Comparison of ENCODE assay signal across 18 cellular contexts in the genomic region with DNA sequence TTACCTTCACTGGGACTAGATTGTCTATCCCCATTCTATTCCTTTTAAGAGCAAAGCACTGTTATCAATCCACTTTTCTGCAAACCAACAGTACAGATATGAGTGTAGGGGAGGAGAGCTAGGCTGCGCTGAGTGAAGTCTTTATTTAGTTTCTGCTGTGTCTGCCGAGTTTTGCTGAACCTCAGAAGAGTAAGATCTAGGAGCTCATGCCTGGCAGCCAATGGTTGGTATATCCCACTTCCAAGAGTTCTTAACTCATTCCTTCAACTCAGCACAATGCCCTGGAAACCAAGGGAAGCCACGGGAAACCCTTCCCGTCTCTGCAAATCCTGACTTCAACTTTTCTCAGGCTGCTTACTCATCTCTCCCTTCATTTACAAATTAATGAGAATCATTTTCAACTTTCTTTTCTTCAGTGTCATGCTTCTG. TPM values are rescaled to one million over a fixed set of nuclear protein-coding genes. Genes with fewer than 3 reads are reported as not detected.
DNase-seq lines count a peak whose midpoint lies in the region; ATAC-seq, FAIRE-seq and TF ChIP-seq lines count a peak whose summit lies in the region.
"Had no signal": no experiment of that assay in that cellular context is flagged by ENCODE, and none has a peak within 500 bp of the region (broad histone marks: within the 10 kb centered on the region; RNA-seq: fewer than 3 reads in every experiment).

No MANE protein-coding gene starts in this region.

- CTCF ChIA-PET in activated CD8-positive, alpha-beta memory T cell treated with anti-CD3 and anti-CD28 coated beads, Interleukin-2, amount 10 ng/mL, durations not matched to agents 7 days and 5 days (lab: Charles Lee): interaction anchor here (0.6 to 1.0 kb wide), 2 partner anchors 61 to 168 kb away, joined by 3 to 6 read pairs; no protein-coding TSS in a partner anchor
- CTCF ChIA-PET in GM12878 (lab: Yijun Ruan, JAX): interaction anchor here (0.9 to 1.1 kb wide), 4 partner anchors 52 to 673 kb away, joined by 3 read pairs; no protein-coding TSS in a partner anchor

- H3K9me3 ChIP-seq in GM12878 (replicated peaks; ENCODE audit: control insufficient read depth, insufficient read depth, low read length): no peaks in the 10 kb centered on the region

- ATAC-seq in activated CD8-positive, alpha-beta memory T cell treated with anti-CD3 and anti-CD28 coated beads, Interleukin-2, amount 10 ng/mL, durations not matched to agents 7 days and 5 days: peak; percentile 61
- ATAC-seq in HG02885 (IDR thresholded peaks at IDR 0.05; ENCODE audit: poor library complexity, unreplicated experiment) (peak; percentile 62), GM12878 (peak; percentile 69), GM21423 (IDR thresholded peaks at IDR 0.05; ENCODE audit: unreplicated experiment) (no peak), HG02870 (IDR thresholded peaks at IDR 0.05; ENCODE audit: unreplicated experiment) (no peak)
- ATAC-seq in stimulated activated naive B cell treated with anti-CD40 and anti-IgM and Interleukin-4, amounts not matched to agents 10 μg/mL and 1 μg/mL and 100 μg/mL, for 72 hours (replicated peaks): no peak
- ATAC-seq: HCT116; stimulated activated naive CD8-positive, alpha-beta T cell treated with anti-CD3 and anti-CD28 coated beads, Interleukin-15, Interleukin-2, amounts not matched to agents 100 U/mL and 50 U/mL, for 24 hours had no signal

- no peaks in the 10 kb centered on the region for H3K36me3 ChIP-seq in GM12878 (ENCODE audit: control insufficient read depth in 2 of 2, insufficient read depth in 2 of 2, low read length in 1 of 2)

- peaks cover 32% of the 10 kb centered on the region for H3K4me1 Mint-ChIP-seq in activated CD8-positive, alpha-beta memory T cell treated with anti-CD3 and anti-CD28 coated beads, Interleukin-2, amount 10 ng/mL, durations not matched to agents 7 days and 5 days
- peaks cover 29 to 54% of the 10 kb centered on the region in 2 donors for H3K4me1 Mint-ChIP-seq in stimulated activated naive B cell treated with anti-CD40 and anti-IgM and Interleukin-4, amounts not matched to agents 10 μg/mL and 1 μg/mL and 100 μg/mL, for 72 hours

- no peak for FAIRE-seq in GM12878 (lab: Jason Lieb, UNC)
- FAIRE-seq: A204.1, frontal cortex had no signal

- no peak overlapping the region for H3K27ac Mint-ChIP-seq in activated CD8-positive, alpha-beta memory T cell treated with anti-CD3 and anti-CD28 coated beads, Interleukin-2, amount 10 ng/mL, durations not matched to agents 7 days and 5 days
- peak overlapping the region; percentile 44 for H3K27ac Mint-ChIP-seq in stimulated activated naive B cell treated with anti-CD40 and anti-IgM and Interleukin-4, amounts not matched to agents 10 μg/mL and 1 μg/mL and 100 μg/mL, for 72 hours
- H3K27ac Mint-ChIP-seq: activated naive CD4-positive, alpha-beta T cell treated with anti-CD3 and anti-CD28 coated beads, Interleukin-2, amount 50 U/mL, for 72 hours had no signal

- TF ChIP-seq POLR2A in GM12878 (IDR thresholded peaks at IDR 0.05; ENCODE audit: low read depth, low read length): no peak

- intact Hi-C loops in GM12878 (cut with micrococcal nuclease; ENCODE audit: unreplicated experiment): no loop called here

- H3K4me1 ChIP-seq in GM12878 (ENCODE audit: control insufficient read depth, insufficient read depth, low read length): peaks cover 7% of the 10 kb centered on the region; the same call in 1 of the 2 replicates

- no peak for TF ChIP-seq CTCF in GM12878 (IDR thresholded peaks at IDR 0.05 in 2 of 3, conservative IDR thresholded peaks at IDR 0.05 in 1 of 3; ENCODE audit: control insufficient read depth in 2 of 3, extremely low read depth in 1 of 3, insufficient read depth in 1 of 3, low read depth in 3 of 3, low read length in 3 of 3)

- POLR2A ChIA-PET in GM12878 (lab: Charles Lee): interaction anchor here (0.9 to 1.6 kb wide), 3 partner anchors 11 to 59 kb away, joined by 4 to 5 read pairs (median 4); no protein-coding TSS in a partner anchor

- H3K4me3 Mint-ChIP-seq in activated CD8-positive, alpha-beta memory T cell treated with anti-CD3 and anti-CD28 coated beads, Interleukin-2, amount 10 ng/mL, durations not matched to agents 7 days and 5 days: no peak overlapping the region
- H3K4me3 Mint-ChIP-seq in stimulated activated naive B cell treated with anti-CD40 and anti-IgM and Interleukin-4, amounts not matched to agents 10 μg/mL and 1 μg/mL and 100 μg/mL, for 72 hours: peak overlapping the region in 1 of 2 donors; percentile 35

- H2AFZ ChIP-seq in GM12878 (ENCODE audit: control insufficient read depth, low read depth, low read length): peak overlapping the region; percentile 87

- DNase-seq in activated CD8-positive, alpha-beta memory T cell treated with anti-CD3 and anti-CD28 coated beads, Interleukin-2, amount 10 ng/mL, durations not matched to agents 7 days and 5 days: no peak
- DNase-seq in activated CD8-positive, alpha-beta memory T cell treated with anti-CD3 and anti-CD28 coated beads for 24 hours: no peak
- no peak for DNase-seq in GM12878 (ENCODE audit: low read depth, low spot score)
- no peak for DNase-seq in stimulated activated naive B cell treated with anti-CD40 and anti-IgM and Interleukin-4, amounts not matched to agents 10 μg/mL and 1 μg/mL and 100 μg/mL, for 72 hours
- no peak for DNase-seq in NCI-H1694 (lab: John Stamatoyannopoulos, UW)
- DNase-seq: cortex of kidney; DMS53; left cardiac atrium; MM.1S; NCI-H226; stimulated activated naive CD8-positive, alpha-beta T cell treated with anti-CD3 and anti-CD28 coated beads, Interleukin-15, Interleukin-2, amounts not matched to agents 100 U/mL and 50 U/mL, for 24 hours had no signal

- RAD21 ChIA-PET in GM12878 (lab: Charles Lee; ENCODE audit: unreplicated experiment): interaction anchor here (0.9 to 1.5 kb wide), 8 partner anchors 9 to 164 kb away, joined by 3 to 8 read pairs (median 4); a partner anchor contains a TSS

- H3K36me3 Mint-ChIP-seq in activated CD8-positive, alpha-beta memory T cell treated with anti-CD3 and anti-CD28 coated beads, Interleukin-2, amount 10 ng/mL, durations not matched to agents 7 days and 5 days: peaks cover 3% of the 10 kb centered on the region
- H3K36me3 Mint-ChIP-seq in stimulated activated naive B cell treated with anti-CD40 and anti-IgM and Interleukin-4, amounts not matched to agents 10 μg/mL and 1 μg/mL and 100 μg/mL, for 72 hours: peaks cover 0 to 3% of the 10 kb centered on the region in 2 donors
- H3K36me3 Mint-ChIP-seq: activated naive CD4-positive, alpha-beta T cell treated with anti-CD3 and anti-CD28 coated beads, Interleukin-2, amount 50 U/mL, for 72 hours had no signal

- peak overlapping the region; percentile 72 for H3K4me2 ChIP-seq in GM12878 (ENCODE audit: control insufficient read depth, insufficient read depth)

- 0 out of 2 replicates have a peak overlapping the region, but pooled peaks have one; percentile 32 for H3K9ac ChIP-seq in GM12878 (ENCODE audit: control insufficient read depth, insufficient read depth, low read length)

- H3K27me3 ChIP-seq in GM12878 (replicated peaks in 1 of 2; ENCODE audit: control insufficient read depth in 2 of 2, insufficient read depth in 2 of 2, low read length in 1 of 2): no peaks in the 10 kb centered on the region

- H3K27me3 Mint-ChIP-seq in activated CD8-positive, alpha-beta memory T cell treated with anti-CD3 and anti-CD28 coated beads, Interleukin-2, amount 10 ng/mL, durations not matched to agents 7 days and 5 days: no peaks in the 10 kb centered on the region
- no peaks in the 10 kb centered on the region for H3K27me3 Mint-ChIP-seq in stimulated activated naive B cell treated with anti-CD40 and anti-IgM and Interleukin-4, amounts not matched to agents 10 μg/mL and 1 μg/mL and 100 μg/mL, for 72 hours

- no peaks in the 10 kb centered on the region for H4K20me1 ChIP-seq in GM12878 (ENCODE audit: control insufficient read depth, insufficient read depth)

- H3K27ac ChIP-seq in GM12878 (ENCODE audit: control insufficient read depth, insufficient read depth): no peak overlapping the region

- TF ChIP-seq RAD21 in GM12878 (IDR thresholded peaks at IDR 0.05; ENCODE audit: insufficient read depth, low read depth, low read length): no peak

- no peaks in the 10 kb centered on the region for H3K9me3 Mint-ChIP-seq in activated CD8-positive, alpha-beta memory T cell treated with anti-CD3 and anti-CD28 coated beads, Interleukin-2, amount 10 ng/mL, durations not matched to agents 7 days and 5 days (ENCODE audit: low read depth)
- no peaks in the 10 kb centered on the region for H3K9me3 Mint-ChIP-seq in stimulated activated naive B cell treated with anti-CD40 and anti-IgM and Interleukin-4, amounts not matched to agents 10 μg/mL and 1 μg/mL and 100 μg/mL, for 72 hours
- H3K9me3 Mint-ChIP-seq: activated naive CD4-positive, alpha-beta T cell treated with anti-CD3 and anti-CD28 coated beads, Interleukin-2, amount 50 U/mL, for 72 hours had no signal

- in situ Hi-C loops in GM12878 (cut with MboI): no loop called here

- TF ChIP-seq EP300 in GM12878 (IDR thresholded peaks at IDR 0.05; ENCODE audit: borderline replicate concordance in 1 of 2, control insufficient read depth in 1 of 2, low read depth in 2 of 2, low read length in 2 of 2): no peak

- no peaks in the 10 kb centered on the region for H3K79me2 ChIP-seq in GM12878 (ENCODE audit: control insufficient read depth, insufficient read depth, low read length)

- SMC1A ChIA-PET in GM12878 (lab: Charles Lee; ENCODE audit: uncharacterized antibody, unreplicated experiment): interaction anchor here (0.6 to 3.2 kb wide), 12 partner anchors 9 to 133 kb away, joined by 3 to 19 read pairs (median 4); no protein-coding TSS in a partner anchor

- WGBS in GM12878 (ENCODE audit: insufficient coverage, insufficient replicate concordance, low lambda C conversion rate, missing lambda C conversion rate): 3% methylated on average over 4 of the region's 4 CpGs

- H3K4me3 ChIP-seq in GM12878: no peak overlapping the region

- BruUV-seq in GM12878 (replicated peaks; lab: Mats Ljungman, UMichigan): no TSS peak

RNA-seq across cellular contexts. Expression of a gene that starts 58.0 kb away (rescaled TPM):
- total RNA-seq in activated CD8-positive, alpha-beta memory T cell treated with anti-CD3 and anti-CD28 coated beads, Interleukin-2, amount 10 ng/mL, durations not matched to agents 7 days and 5 days: 10 to 100 TPM; 20.6 to 27.0 TPM
- total RNA-seq in GM12878 (2013; cell fraction: nucleolus; rRNA removed): 76.8 and 82.4 TPM in 2 replicates
- total RNA-seq in GM12878 (2014; rRNA removed) (14.0 and 18.3 TPM in 2 replicates), GM12878 (2014; rRNA removed; fragmentation: Illumina TruSeq; extraction: Trizol) (22.9 and 25.9 TPM in 2 replicates), GM12878 (2021) (15.4 and 18.3 TPM in 2 replicates)
- polyA plus RNA-seq in GM12878 (2011; ENCODE audit: low read depth): 3.1 TPM
- polyA plus RNA-seq in GM12878 (2011; rRNA removed) (12.4 and 18.2 TPM in 2 replicates), GM12878 (2014; fragmentation: Illumina TruSeq; extraction: Trizol) (17.3 and 24.3 TPM in 2 replicates), GM12878 (2014; fragmentation: Nextera tagmentation; extraction: Ambion mirVana) (1 to 10 TPM; 4.1 to 4.9 TPM), GM12878 (2014; rRNA removed) (10.4 and 12.4 TPM in 2 replicates), GM12878 (2016; fragmentation: Nextera tagmentation; extraction: Ambion mirVana) (10 to 100 TPM; 13.4 to 15.1 TPM)
- 4.5 and 6.3 TPM in 2 replicates for polyA plus RNA-seq in GM12878 (2011; cell fraction: cytosol; rRNA removed)
- 12.4 and 13.9 TPM in 2 replicates for polyA plus RNA-seq in GM12878 (2011; cell fraction: nucleus; rRNA removed)
- 5.9 and 8.4 TPM in 2 replicates for polyA plus RNA-seq in GM12878 (2012)
- polyA minus RNA-seq in GM12878 (2011; rRNA and poly(A)+ RNA removed): 22.7 and 32.1 TPM in 2 replicates
- 6.7 and 7.8 TPM in 2 replicates for polyA minus RNA-seq in GM12878 (2011; cell fraction: cytosol; rRNA and poly(A)+ RNA removed)
- 22.4 and 38.7 TPM in 2 replicates for polyA minus RNA-seq in GM12878 (2011; cell fraction: nucleus; rRNA and poly(A)+ RNA removed)

Comparison
In these comparisons a context has a peak if more than half of its experiments do, and no peak if none do; other contexts are left out.
1. ATAC-seq: peak in activated CD8-positive, alpha-beta memory T cell treated with anti-CD3 and anti-CD28 coated beads, Interleukin-2, amount 10 ng/mL, durations not matched to agents 7 days and 5 days (single experiment), HG02885 (single experiment) and GM12878 (single experiment); none in stimulated activated naive B cell treated with anti-CD40 and anti-IgM and Interleukin-4, amounts not matched to agents 10 μg/mL and 1 μg/mL and 100 μg/mL, for 72 hours (0 of 2), GM21423 (single experiment) and HG02870 (single experiment).